ENCODE assay signal across 9 cellular contexts in the genomic region with DNA sequence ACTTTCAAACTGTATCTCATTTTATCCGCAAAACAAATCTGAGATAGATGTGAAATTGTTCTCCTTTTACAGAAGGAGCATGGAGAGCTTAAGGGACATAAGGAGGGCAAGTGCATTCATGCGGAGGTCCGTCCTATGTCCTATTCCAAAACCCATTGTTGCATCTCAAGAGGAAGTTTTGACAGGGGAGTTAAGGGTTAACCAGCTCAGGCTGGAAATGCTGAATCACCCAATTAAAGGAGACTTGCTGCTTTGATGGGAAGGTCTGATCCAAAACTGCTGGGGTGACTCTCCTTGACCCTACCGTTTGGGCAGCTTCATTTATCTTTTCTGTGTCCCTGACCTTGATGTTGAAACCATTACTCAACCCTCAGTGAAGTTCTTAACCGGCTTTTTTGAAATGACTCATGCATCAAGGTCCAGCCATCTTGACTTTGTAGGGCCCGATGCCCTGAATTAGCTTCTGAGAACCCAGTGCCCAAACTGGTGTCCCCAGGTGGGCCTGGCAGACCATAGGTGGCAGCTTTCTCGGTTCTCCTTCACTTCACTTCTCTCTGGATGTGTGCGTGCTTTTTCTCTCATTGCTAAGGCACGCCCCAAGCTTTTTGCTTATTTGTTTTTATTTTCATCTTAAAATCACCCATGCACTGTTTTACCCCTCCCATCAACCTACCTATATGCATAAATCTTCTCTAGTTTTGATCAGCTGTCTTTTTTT. TPM values are rescaled to one million over a fixed set of nuclear protein-coding genes. Genes with fewer than 3 reads are reported as not detected.
A peak's percentile ranks its signal among the peaks of the same experiment; 100 is the strongest.
DNase-seq lines count a peak whose midpoint lies in the region; ATAC-seq, FAIRE-seq and TF ChIP-seq lines count a peak whose summit lies in the region.
"Had no signal": no experiment of that assay in that cellular context is flagged by ENCODE, and none has a peak within 500 bp of the region (broad histone marks: within the 10 kb centered on the region; RNA-seq: fewer than 3 reads in every experiment).

No MANE protein-coding gene starts in this region.

- no peak overlapping the region for H3K27ac Mint-ChIP-seq in CD8-positive, alpha-beta T cell
- H3K27ac Mint-ChIP-seq: naive B cell had no signal

- H3K9me3 Mint-ChIP-seq in CD8-positive, alpha-beta T cell: peaks cover 13% of the 10 kb centered on the region

- H3K27me3 Mint-ChIP-seq in CD8-positive, alpha-beta T cell (ENCODE audit: low read depth): peaks cover 9% of the 10 kb centered on the region

- H3K4me1 ChIP-seq in keratinocyte (ENCODE audit: control insufficient read depth, extremely low read depth, insufficient read depth, low read length): peaks cover 25% of the 10 kb centered on the region
- no peaks in the 10 kb centered on the region for H3K4me1 ChIP-seq in CD8-positive, alpha-beta T cell (ENCODE audit: insufficient read depth, low read length)

- peak overlapping the region; percentile 13 for H3K4me2 ChIP-seq in keratinocyte (ENCODE audit: control insufficient read depth, extremely low read depth, insufficient read depth, low read depth, low read length)

- peak overlapping the region; percentile 77 for H2AFZ ChIP-seq in keratinocyte (ENCODE audit: control insufficient read depth, low read length)

- H3K9me3 ChIP-seq in keratinocyte (ENCODE audit: control insufficient read depth, low read depth, low read length): peaks cover 6% of the 10 kb centered on the region
- H3K9me3 ChIP-seq in CD8-positive, alpha-beta T cell (ENCODE audit: low read length): no peaks in the 10 kb centered on the region

- no peak overlapping the region for H3K9ac ChIP-seq in keratinocyte (ENCODE audit: control insufficient read depth, extremely low read depth, insufficient read depth, low read length)

- H3K4me3 Mint-ChIP-seq in CD8-positive, alpha-beta T cell: no peak overlapping the region
- H3K4me3 Mint-ChIP-seq: naive B cell had no signal

- H3K9me1 ChIP-seq in keratinocyte (ENCODE audit: control insufficient read depth, extremely low read depth, insufficient read depth, low read length): no peaks in the 10 kb centered on the region

- ATAC-seq in GM18861 (IDR thresholded peaks at IDR 0.05; ENCODE audit: unreplicated experiment): peak; percentile 72
- ATAC-seq in HG03280 (IDR thresholded peaks at IDR 0.05; ENCODE audit: unreplicated experiment): peak; percentile 65
- ATAC-seq in CD8-positive, alpha-beta T cell: no peak

- H3K36me3 ChIP-seq in keratinocyte (ENCODE audit: control insufficient read depth in 2 of 2, extremely low read depth in 1 of 2, insufficient read depth in 2 of 2, low read length in 2 of 2): no peaks in the 10 kb centered on the region
- H3K36me3 ChIP-seq in CD8-positive, alpha-beta T cell (ENCODE audit: insufficient read depth, low read length): no peaks in the 10 kb centered on the region

- H3K79me2 ChIP-seq in keratinocyte (ENCODE audit: control insufficient read depth, insufficient read depth, low read length): no peaks in the 10 kb centered on the region

- no peak for TF ChIP-seq CTCF in keratinocyte (optimal IDR thresholded peaks at IDR 0.05 in 1 of 3, IDR thresholded peaks at IDR 0.05 in 1 of 3, conservative IDR thresholded peaks at IDR 0.05 in 1 of 3; ENCODE audit: extremely low read depth in 1 of 3, insufficient read depth in 2 of 3, low read length in 3 of 3)
- TF ChIP-seq CTCF in CD8-positive, alpha-beta T cell (IDR thresholded peaks at IDR 0.05): no peak

- DNase-seq in SKM-1 treated with dmso at 0.1 percent for 144 hours (lab: John Stamatoyannopoulos, UW; ENCODE audit: unreplicated experiment): peak; percentile 89
- no peak for DNase-seq in keratinocyte (ENCODE audit: low read depth, low spot score)
- no peak for DNase-seq in D341Med (ENCODE audit: low spot score)
- no peak for DNase-seq in CD8-positive, alpha-beta T cell
- DNase-seq in NCI-H526 (lab: John Stamatoyannopoulos, UW): no peak
- DNase-seq in NCI-H146 (lab: John Stamatoyannopoulos, UW): no peak
- DNase-seq: naive B cell had no signal

- no peaks in the 10 kb centered on the region for H3K27me3 ChIP-seq in keratinocyte (ENCODE audit: control insufficient read depth, extremely low read depth, insufficient read depth, low read length)
- H3K27me3 ChIP-seq in CD8-positive, alpha-beta T cell (ENCODE audit: insufficient read depth, low read length): no peaks in the 10 kb centered on the region

- H3K4me3 ChIP-seq in keratinocyte (ENCODE audit: control insufficient read depth in 2 of 3, extremely low read depth in 1 of 3, insufficient read depth in 2 of 3, low read depth in 1 of 3, low read length in 3 of 3): no peak overlapping the region
- H3K4me3 ChIP-seq in CD8-positive, alpha-beta T cell (ENCODE audit: low read depth, low read length): no peak overlapping the region

- dilution Hi-C loops in keratinocyte (cut with MboI; ENCODE audit: extremely low pct_ligation_motif_present, low sequenced_read_pairs): no loop called here

- FAIRE-seq in keratinocyte (lab: Jason Lieb, UNC): no peak

- peak overlapping the region; percentile 47 for H3K27ac ChIP-seq in keratinocyte (ENCODE audit: control insufficient read depth, insufficient read depth, low read length)
- H3K27ac ChIP-seq in CD8-positive, alpha-beta T cell (ENCODE audit: low read depth, low read length): no peak overlapping the region

- CTCF ChIA-PET in CD8-positive, alpha-beta T cell (lab: Charles Lee): no interaction called here

- H4K20me1 ChIP-seq in keratinocyte (ENCODE audit: control insufficient read depth, extremely low read depth, insufficient read depth, low read length): no peaks in the 10 kb centered on the region

- no peaks in the 10 kb centered on the region for H3K4me1 Mint-ChIP-seq in CD8-positive, alpha-beta T cell (ENCODE audit: low read depth)

- POLR2A ChIA-PET in CD8-positive, alpha-beta T cell (lab: Charles Lee): no interaction called here

- H3K36me3 Mint-ChIP-seq in CD8-positive, alpha-beta T cell: peaks cover 3% of the 10 kb centered on the region

- intact Hi-C loops in CD8-positive, alpha-beta T cell (cut with DNase I, micrococcal nuclease): no loop called here

RNA-seq across cellular contexts. Expression of gene TXNDC2, which starts 15.9 kb away (rescaled TPM):
- polyA plus RNA-seq in keratinocyte: 0.03 TPM in 1 of 3 replicates, not detected in the others
- polyA plus RNA-seq in keratinocyte (2011; ENCODE audit: low read depth): not detected
- polyA plus RNA-seq in keratinocyte (2011; cell fraction: cytosol; rRNA removed): not detected in 2 replicates
- not detected in 2 replicates for polyA plus RNA-seq in keratinocyte (2011; cell fraction: nucleus; rRNA removed)
- polyA plus RNA-seq in keratinocyte (2012; ENCODE audit: low replicate concordance): 0.06 TPM in 1 of 2 replicates, not detected in the other
- 0.16 TPM in 1 of 3 replicates, not detected in the others for polyA minus RNA-seq in keratinocyte
- not detected for polyA minus RNA-seq in keratinocyte (2011; cell fraction: cytosol; rRNA and poly(A)+ RNA removed)
- not detected in 2 replicates for polyA minus RNA-seq in keratinocyte (2011; cell fraction: nucleus; rRNA and poly(A)+ RNA removed)
- total RNA-seq in CD8-positive, alpha-beta T cell: not detected

RNA-seq across cellular contexts. Expression of gene VAPA, which starts 43.9 kb away (rescaled TPM):
- polyA plus RNA-seq in keratinocyte: 174 to 350 TPM (median 267 TPM) in 3 replicates
- 170 TPM for polyA plus RNA-seq in keratinocyte (2011; ENCODE audit: low read depth)
- 244 and 459 TPM in 2 replicates for polyA plus RNA-seq in keratinocyte (2011; cell fraction: cytosol; rRNA removed)
- polyA plus RNA-seq in keratinocyte (2011; cell fraction: nucleus; rRNA removed): 146 and 198 TPM in 2 replicates
- polyA plus RNA-seq in keratinocyte (2012; ENCODE audit: low replicate concordance): 143 and 223 TPM in 2 replicates
- polyA minus RNA-seq in keratinocyte: 18.6 to 194 TPM (median 79.0 TPM) in 3 replicates
- polyA minus RNA-seq in keratinocyte (2011; cell fraction: cytosol; rRNA and poly(A)+ RNA removed): 163 TPM
- 37.4 and 91.5 TPM in 2 replicates for polyA minus RNA-seq in keratinocyte (2011; cell fraction: nucleus; rRNA and poly(A)+ RNA removed)
- 100 to 1,000 TPM; 169 to 177 TPM for total RNA-seq in CD8-positive, alpha-beta T cell
